Comparison of ENCODE assay signal across 8 cellular contexts in genomic region chr1:214550339-214551051, GRCh38. TPM values are rescaled to one million over a fixed set of nuclear protein-coding genes. Genes with fewer than 3 reads are reported as not detected.
DNase-seq lines count a peak whose midpoint lies in the region; FAIRE-seq and TF ChIP-seq lines count a peak whose summit lies in the region.

No MANE protein-coding gene starts in this region.

- intact Hi-C loops in endothelial cell of umbilical vein (cut with micrococcal nuclease) = loop anchor here (1.0 to 2.0 kb wide), 6 partner anchors 35 to 188 kb away; partner anchors contain the start of gene CENPF
- intact Hi-C loops in activated CD4-positive, alpha-beta memory T cell treated with anti-CD3 and anti-CD28 coated beads for 36 hours (cut with micrococcal nuclease) = no loop called here

- H3K4me3 Mint-ChIP-seq in activated CD4-positive, alpha-beta memory T cell treated with anti-CD3 and anti-CD28 coated beads for 36 hours = no peak overlapping the region

- H3K9me1 ChIP-seq in endothelial cell of umbilical vein (replicated peaks; ENCODE audit: control insufficient read depth, extremely low read depth, insufficient read depth, low read length) = no peaks in the 10 kb centered on the region

- no peaks in the 10 kb centered on the region for H3K36me3 ChIP-seq in BLaER1
- H3K36me3 ChIP-seq in endothelial cell of umbilical vein (ENCODE audit: control insufficient read depth in 2 of 2, extremely low read depth in 1 of 2, insufficient read depth in 2 of 2, low read length in 2 of 2) = no peaks in the 10 kb centered on the region
- no peaks in the 10 kb centered on the region for H3K36me3 ChIP-seq in neural cell (ENCODE audit: insufficient read depth, low read length)

- H3K4me1 Mint-ChIP-seq in activated CD4-positive, alpha-beta memory T cell treated with anti-CD3 and anti-CD28 coated beads for 36 hours (ENCODE audit: low read depth) = peaks cover 2% of the 10 kb centered on the region

- no peaks in the 10 kb centered on the region for H3K36me3 Mint-ChIP-seq in activated CD4-positive, alpha-beta memory T cell treated with anti-CD3 and anti-CD28 coated beads for 36 hours

- POLR2A ChIA-PET in endothelial cell of umbilical vein (lab: Charles Lee) = interaction anchor here (0.7 kb wide), 1 partner anchor 148 kb away, joined by 3 read pairs; no protein-coding TSS in a partner anchor
- POLR2A ChIA-PET in activated CD4-positive, alpha-beta memory T cell treated with anti-CD3 and anti-CD28 coated beads for 36 hours (lab: Charles Lee) = interaction anchor here (1.1 kb wide), 1 partner anchor 53 kb away, joined by 3 read pairs; the partner anchor contains the start of gene CENPF

- H3K4me3 ChIP-seq in BLaER1 (peak overlapping the region; percentile 76), endothelial cell of umbilical vein (replicated peaks in 1 of 3; ENCODE audit: insufficient read depth in 1 of 3, low read depth in 1 of 3, low read length in 3 of 3) (peak overlapping the region; percentile 28 to 88 (median 73)), neural cell (ENCODE audit: low read length) (peak overlapping the region; percentile 74)

- no peak for TF ChIP-seq POLR2A in endothelial cell of umbilical vein (IDR thresholded peaks at IDR 0.05; ENCODE audit: low read depth, low read length)

- H4K20me1 ChIP-seq in BLaER1 (no peaks in the 10 kb centered on the region), endothelial cell of umbilical vein (replicated peaks; ENCODE audit: control insufficient read depth, extremely low read depth, insufficient read depth, low read length) (peaks cover 4% of the 10 kb centered on the region), neural cell (ENCODE audit: insufficient read depth) (no peaks in the 10 kb centered on the region)

- TF ChIP-seq EP300 in neural cell (conservative IDR thresholded peaks at IDR 0.05; ENCODE audit: poor library complexity, severe bottlenecking) = no peak

- H3K9me3 ChIP-seq in BLaER1 (no peaks in the 10 kb centered on the region), endothelial cell of umbilical vein (replicated peaks; ENCODE audit: control insufficient read depth, insufficient read depth, low read length) (no peaks in the 10 kb centered on the region), neural cell (ENCODE audit: low read length) (no peaks in the 10 kb centered on the region)

- H3K27ac Mint-ChIP-seq in activated CD4-positive, alpha-beta memory T cell treated with anti-CD3 and anti-CD28 coated beads for 36 hours = no peak overlapping the region

- H3K4me1 ChIP-seq in BLaER1 (0 out of 2 replicates have a peak, but pooled peaks cover 9% of the 10 kb centered on the region), endothelial cell of umbilical vein (ENCODE audit: control insufficient read depth, extremely low read depth, insufficient read depth, low read length) (peaks cover 61% of the 10 kb centered on the region)

- peak overlapping the region; percentile 91 for H3K4me2 ChIP-seq in BLaER1
- peak overlapping the region; percentile 94 for H3K4me2 ChIP-seq in endothelial cell of umbilical vein (ENCODE audit: insufficient read depth, low read length)
- no peak overlapping the region for H3K4me2 ChIP-seq in neural cell (ENCODE audit: low read length)

- H3K27me3 ChIP-seq in BLaER1 = peaks cover 34% of the 10 kb centered on the region
- H3K27me3 ChIP-seq in endothelial cell of umbilical vein (ENCODE audit: control insufficient read depth in 2 of 2, insufficient read depth in 2 of 2, low read length in 2 of 2) = no peaks in the 10 kb centered on the region
- peaks cover 32% of the 10 kb centered on the region for H3K27me3 ChIP-seq in neural cell (ENCODE audit: insufficient read depth, low read depth, low read length)

- H3K9me3 Mint-ChIP-seq in activated CD4-positive, alpha-beta memory T cell treated with anti-CD3 and anti-CD28 coated beads for 36 hours = no peaks in the 10 kb centered on the region

- no peak for TF ChIP-seq RAD21 in neural cell (conservative IDR thresholded peaks at IDR 0.05)

- H3K9ac ChIP-seq in BLaER1 (no peak overlapping the region), endothelial cell of umbilical vein (replicated peaks; ENCODE audit: extremely low read depth, insufficient read depth, low read length) (peak overlapping the region; percentile 81), neural cell (ENCODE audit: low read length) (no peak overlapping the region)

- dilution Hi-C loops in endothelial cell of umbilical vein (cut with MboI; ENCODE audit: extremely low pct_ligation_motif_present, low sequenced_read_pairs) = no loop called here

- H3F3A ChIP-seq in neural cell (ENCODE audit: insufficient read depth, low read length, poor library complexity, severe bottlenecking) = no peaks in the 10 kb centered on the region

- CTCF ChIA-PET in endothelial cell of umbilical vein (lab: Charles Lee) = interaction anchor here (1.0 to 12.4 kb wide), 13 partner anchors 11 to 218 kb away, joined by 3 to 171 read pairs (median 5); no protein-coding TSS in a partner anchor
- CTCF ChIA-PET in activated CD4-positive, alpha-beta memory T cell treated with anti-CD3 and anti-CD28 coated beads for 36 hours (lab: Charles Lee) = no interaction called here

- BruUV-seq in endothelial cell of umbilical vein (replicated peaks; lab: Mats Ljungman, UMichigan) = no TSS peak

- no peak for FAIRE-seq in endothelial cell of umbilical vein (lab: Jason Lieb, UNC)

- TF ChIP-seq CTCF in endothelial cell of umbilical vein (IDR thresholded peaks at IDR 0.05; ENCODE audit: extremely low read depth in 1 of 2, insufficient read depth in 1 of 2, low read depth in 1 of 2, low read length in 2 of 2) (no peak), neural cell (IDR thresholded peaks at IDR 0.05; ENCODE audit: poor library complexity, severe bottlenecking) (no peak)

- peaks cover 55% of the 10 kb centered on the region for H3K79me2 ChIP-seq in endothelial cell of umbilical vein (ENCODE audit: control insufficient read depth, insufficient read depth, low read length)
- no peaks in the 10 kb centered on the region for H3K79me2 ChIP-seq in neural cell (replicated peaks; ENCODE audit: insufficient read depth, low read length)

- DNase-seq in HuH-7.5 (ENCODE audit: low spot score) (peak; percentile 36), endothelial cell of umbilical vein (ENCODE audit: low read depth, low spot score) (no peak), DMS79 (lab: John Stamatoyannopoulos, UW) (no peak), NCI-H1417 (lab: John Stamatoyannopoulos, UW) (no peak), dedifferentiated amniotic fluid mesenchymal stem cell (ENCODE audit: extremely low spot score) (no peak)
- no peak for DNase-seq in activated CD4-positive, alpha-beta memory T cell treated with anti-CD3 and anti-CD28 coated beads for 36 hours

- peaks cover 44% of the 10 kb centered on the region for H3K27me3 Mint-ChIP-seq in activated CD4-positive, alpha-beta memory T cell treated with anti-CD3 and anti-CD28 coated beads for 36 hours

- H3K9me2 ChIP-seq in neural cell (ENCODE audit: insufficient read depth, low read length) = no peaks in the 10 kb centered on the region

- no peak overlapping the region for H3K27ac ChIP-seq in BLaER1
- H3K27ac ChIP-seq in endothelial cell of umbilical vein (ENCODE audit: insufficient read depth, low read depth, low read length) = peak overlapping the region; percentile 98
- no peak overlapping the region for H3K27ac ChIP-seq in neural cell (ENCODE audit: low read length)

- H2AFZ ChIP-seq in endothelial cell of umbilical vein (ENCODE audit: low read depth, low read length) (no peak overlapping the region), neural cell (ENCODE audit: low read depth, low read length) (no peak overlapping the region)

TF ChIP-seq in endothelial cell of umbilical vein, 7 proteins besides CTCF, POLR2A, EP300 and RAD21 (continues in another document):
- no peak for TF ChIP-seq JUN (IDR thresholded peaks at IDR 0.05; ENCODE audit: borderline replicate concordance, insufficient read depth, insufficient read length, low read depth)
- no peak for TF ChIP-seq MYC (IDR thresholded peaks at IDR 0.05; ENCODE audit: low read depth, low read length)
- no peak for TF ChIP-seq POLR2AphosphoS5 (IDR thresholded peaks at IDR 0.05; ENCODE audit: insufficient read depth, low read depth, low read length)
- TF ChIP-seq FOS (IDR thresholded peaks at IDR 0.05; ENCODE audit: borderline replicate concordance, insufficient read depth, low read length) = no peak

RNA-seq across cellular contexts. Expression of gene PTPN14, which starts 0.9 kb away (rescaled TPM):
- total RNA-seq in endothelial cell of umbilical vein = 88.9 and 93.0 TPM in 2 replicates
- polyA plus RNA-seq in endothelial cell of umbilical vein (18.5 and 23.1 TPM in 2 replicates), neural cell (0.07 and 0.20 TPM in 2 replicates)
- polyA plus RNA-seq in endothelial cell of umbilical vein (2011; cell fraction: cytosol; rRNA removed) = 18.2 and 18.3 TPM in 2 replicates
- 35.6 and 36.4 TPM in 2 replicates for polyA plus RNA-seq in endothelial cell of umbilical vein (2011; cell fraction: nucleus; rRNA removed)
- 22.8 and 30.2 TPM in 2 replicates for polyA plus RNA-seq in endothelial cell of umbilical vein (2012)
- polyA minus RNA-seq in endothelial cell of umbilical vein (114 and 116 TPM in 2 replicates), neural cell (0.23 and 0.24 TPM in 2 replicates)
- polyA minus RNA-seq in endothelial cell of umbilical vein (2011; cell fraction: cytosol; rRNA and poly(A)+ RNA removed) = 22.9 TPM
- 109 and 123 TPM in 2 replicates for polyA minus RNA-seq in endothelial cell of umbilical vein (2011; cell fraction: nucleus; rRNA and poly(A)+ RNA removed)
- total RNA-seq in activated CD4-positive, alpha-beta memory T cell treated with anti-CD3 and anti-CD28 coated beads for 36 hours = 1 to 10 TPM; 1.0 to 1.1 TPM

RNA-seq across cellular contexts. Expression of gene CENPF, which starts 52.5 kb away (rescaled TPM):
- total RNA-seq in endothelial cell of umbilical vein = 66.2 and 72.9 TPM in 2 replicates
- polyA plus RNA-seq in endothelial cell of umbilical vein (3.8 and 6.4 TPM in 2 replicates), neural cell (1.3 and 5.4 TPM in 2 replicates)
- polyA plus RNA-seq in endothelial cell of umbilical vein (2011; cell fraction: cytosol; rRNA removed) = 22.2 and 23.2 TPM in 2 replicates
- polyA plus RNA-seq in endothelial cell of umbilical vein (2011; cell fraction: nucleus; rRNA removed) = 34.5 and 55.7 TPM in 2 replicates
- polyA plus RNA-seq in endothelial cell of umbilical vein (2012) = 20.3 and 71.4 TPM in 2 replicates
- polyA minus RNA-seq in endothelial cell of umbilical vein (10.5 and 12.0 TPM in 2 replicates), neural cell (6.6 and 8.7 TPM in 2 replicates)
- 35.9 TPM for polyA minus RNA-seq in endothelial cell of umbilical vein (2011; cell fraction: cytosol; rRNA and poly(A)+ RNA removed)
- 16.9 and 28.9 TPM in 2 replicates for polyA minus RNA-seq in endothelial cell of umbilical vein (2011; cell fraction: nucleus; rRNA and poly(A)+ RNA removed)
- 10 to 100 TPM; 92.4 to 97.3 TPM for total RNA-seq in activated CD4-positive, alpha-beta memory T cell treated with anti-CD3 and anti-CD28 coated beads for 36 hours

Comparison
In these comparisons a context has a peak if more than half of its experiments do, and no peak if none do; other contexts are left out.
1. RNA of gene PTPN14, which starts 0.9 kb away (total RNA-seq): 88.9 to 93.0 TPM in endothelial cell of umbilical vein; 1.0 to 1.1 TPM in activated CD4-positive, alpha-beta memory T cell treated with anti-CD3 and anti-CD28 coated beads for 36 hours; every median in the first group is over 10 times any median in the second.
2. Peak in every context shown above with its lines, with median percentiles within 50 percentile points of each other: H3K4me3 ChIP-seq.